ENCODE assay signal across 33 cellular contexts in genomic region chr12:14871247-14871646, GRCh38. TPM values are rescaled to one million over a fixed set of nuclear protein-coding genes. Genes with fewer than 3 reads are reported as not detected.
"Had no signal": no experiment of that assay in that cellular context is flagged by ENCODE, and none has a peak within 500 bp of the region (broad histone marks: within the 10 kb centered on the region; RNA-seq: fewer than 3 reads in every experiment).

No MANE protein-coding gene starts in this region.

- DNase-seq: hypothalamus; immature natural killer cell; kidney; left colon; left lung; lower lobe of right lung; mammary epithelial cell; mesendoderm; midbrain; mucosa of descending colon; naive thymus-derived CD4-positive, alpha-beta T cell; ovary; retina; right cardiac atrium; stimulated activated CD4-positive, alpha-beta T cell treated with anti-CD3 and anti-CD28 coated beads, Interleukin-12 subunit alpha, Interleukin-12 subunit beta, amount 100 ng/mL, for 4 hours; stimulated activated CD4-positive, alpha-beta T cell treated with anti-CD3 and anti-CD28 coated beads, Interleukin-15, amount 100 ng/mL, for 24 hours; stimulated activated CD4-positive, alpha-beta T cell treated with anti-CD3 and anti-CD28 coated beads, Interleukin-2, amount 100 ng/mL, for 24 hours; stimulated activated CD4-positive, alpha-beta T cell treated with anti-CD3 and anti-CD28 coated beads, Interleukin-4, amount 100 ng/mL, for 1 hour; stimulated activated naive B cell treated with anti-CD40 and anti-IgM and Interleukin-4, amounts not matched to agents 10 μg/mL and 1 μg/mL and 100 μg/mL, for 72 hours; stimulated activated naive CD8-positive, alpha-beta T cell treated with anti-CD3 and anti-CD28 coated beads, Interleukin-15, Interleukin-2, amounts not matched to agents 100 U/mL and 50 U/mL, for 24 hours; stomach; testis; thyroid gland; transverse colon; upper lobe of left lung had no signal

- H3K4me3 ChIP-seq: left lung, lower lobe of right lung, mucosa of descending colon, ovary, skin epidermis, stomach, testis, thyroid gland, transverse colon, upper lobe of left lung, vagina had no signal

- H3K9me3 ChIP-seq: left lung, lower lobe of right lung, ovary, testis, thyroid gland, transverse colon, upper lobe of left lung, vagina had no signal

- H3K4me1 ChIP-seq: left lung, lower lobe of right lung, testis, transverse colon, upper lobe of left lung, vagina had no signal

- H3K27me3 ChIP-seq: left lung, ovary, stomach, testis, thyroid gland, transverse colon, upper lobe of left lung, vagina had no signal

- H3K27ac ChIP-seq: left lung, lower lobe of right lung, ovary, skin epidermis, stomach, testis, thyroid gland, transverse colon, upper lobe of left lung, vagina had no signal

- FAIRE-seq: islet of Langerhans, kidney had no signal

- H3K36me3 ChIP-seq: left lung, lower lobe of right lung, ovary, stomach, thyroid gland, transverse colon, upper lobe of left lung, vagina had no signal

- ATAC-seq: left colon; left lung; lower lobe of right lung; mucosa of descending colon; naive thymus-derived CD4-positive, alpha-beta T cell; natural killer cell treated with Interleukin-12 subunit alpha and Interleukin-12 subunit beta and Interleukin-15 and Interleukin-18, amount 100 ng/mL, for 72 hours; right cardiac atrium; stimulated activated naive B cell treated with anti-CD40 and anti-IgM and Interleukin-4, amounts not matched to agents 10 μg/mL and 1 μg/mL and 100 μg/mL, for 72 hours; stimulated activated naive CD8-positive, alpha-beta T cell treated with anti-CD3 and anti-CD28 coated beads, Interleukin-15, Interleukin-2, amounts not matched to agents 100 U/mL and 50 U/mL, for 24 hours had no signal

RNA-seq across cellular contexts. Expression of gene MGP, which starts 14.4 kb away (rescaled TPM):
- total RNA-seq: myocyte; natural killer cell treated with Interleukin-12 subunit alpha and Interleukin-12 subunit beta and Interleukin-15 and Interleukin-18, amount 100 ng/mL, for 72 hours; progenitor cell of endocrine pancreas had no signal

RNA-seq across cellular contexts. Expression of gene ART4, which starts 27.9 kb away (rescaled TPM):
- total RNA-seq: mammary epithelial cell; myocyte; naive thymus-derived CD4-positive, alpha-beta T cell; natural killer cell treated with Interleukin-12 subunit alpha and Interleukin-12 subunit beta and Interleukin-15 and Interleukin-18, amount 100 ng/mL, for 72 hours had no signal
- polyA plus RNA-seq: immature natural killer cell; mammary epithelial cell; naive thymus-derived CD4-positive, alpha-beta T cell; neural cell had no signal

RNA-seq across cellular contexts. Expression of gene SMCO3, which starts 57.3 kb away (rescaled TPM):
- total RNA-seq: left colon; mucosa of descending colon; myocyte; naive thymus-derived CD4-positive, alpha-beta T cell; natural killer cell treated with Interleukin-12 subunit alpha and Interleukin-12 subunit beta and Interleukin-15 and Interleukin-18, amount 100 ng/mL, for 72 hours; omental fat pad; progenitor cell of endocrine pancreas; transverse colon; vagina had no signal
- polyA plus RNA-seq: mammary epithelial cell; naive thymus-derived CD4-positive, alpha-beta T cell; stomach had no signal
